8 cellular contexts compared by ENCODE assay signal in genomic region chrX:154748712-154749339, GRCh38. TPM values are rescaled to one million over a fixed set of nuclear protein-coding genes. Genes with fewer than 3 reads are reported as not detected.
DNase-seq lines count a peak whose midpoint lies in the region; ATAC-seq and TF ChIP-seq lines count a peak whose summit lies in the region.

No MANE protein-coding gene starts in this region.

- no peak overlapping the region for H3K9ac ChIP-seq in HCT116 (ENCODE audit: low read length)

- RAD21 ChIA-PET in HCT116 (lab: Charles Lee; ENCODE audit: low non-redundant PET in 1 of 2, low total read pairs in 2 of 2, uncharacterized antibody in 2 of 2, unreplicated experiment in 2 of 2) = no interaction called here

- TF ChIP-seq POLR2A in HCT116 (IDR thresholded peaks at IDR 0.05; ENCODE audit: borderline replicate concordance, extremely low read depth, insufficient read depth, insufficient read length) = no peak

- POLR2A ChIA-PET in HCT116 (lab: Charles Lee) = no interaction called here
- POLR2A ChIA-PET in activated CD4-positive, alpha-beta T cell treated with anti-CD3 and anti-CD28 coated beads, Interleukin-2, amount 10 ng/mL, durations not matched to agents 7 days and 5 days (lab: Charles Lee) = no interaction called here

- H3K27me3 ChIP-seq in HCT116 (ENCODE audit: insufficient read depth, low read length) = peaks cover 5% of the 10 kb centered on the region; the same call in 1 of the 2 replicates

- CTCF ChIA-PET in HCT116 (lab: Charles Lee) = interaction anchor here (0.9 to 2.3 kb wide), 11 partner anchors 8 to 158 kb away, joined by 3 to 17 read pairs (median 3); partner anchors contain the start of genes DKC1 and MPP1
- CTCF ChIA-PET in activated CD4-positive, alpha-beta T cell treated with anti-CD3 and anti-CD28 coated beads, Interleukin-2, amount 10 ng/mL, durations not matched to agents 7 days and 5 days (lab: Charles Lee) = interaction anchor here (0.6 to 3.0 kb wide), 17 partner anchors 8 to 310 kb away, joined by 3 to 14 read pairs (median 4); partner anchors contain the start of genes DKC1 and MPP1

- peak overlapping the region; percentile 40; the same call in 1 of the 2 replicates for H3K4me2 ChIP-seq in HCT116 (ENCODE audit: low read length)

- no peaks in the 10 kb centered on the region for H3K36me3 ChIP-seq in HCT116 (ENCODE audit: control insufficient read depth in 1 of 2, insufficient read depth in 2 of 2, low read length in 2 of 2)

- BruUV-seq in HCT116 (replicated peaks; lab: Mats Ljungman, UMichigan) = no TSS peak

- no peaks in the 10 kb centered on the region for H4K20me1 ChIP-seq in HCT116 (ENCODE audit: insufficient read depth)

- intact Hi-C loops in HCT116 (cut with micrococcal nuclease) = no loop called here

- DNase-seq in SIG-M5 treated with dmso at 0.1 percent for 504 hours (lab: John Stamatoyannopoulos, UW; ENCODE audit: unreplicated experiment) = peak; percentile 68
- DNase-seq in SIG-M5 (lab: John Stamatoyannopoulos, UW) = no peak
- no peak for DNase-seq in HCT116 (ENCODE audit: low read depth, low spot score)
- peak; percentile 77 for DNase-seq in NCI-H2227 (lab: John Stamatoyannopoulos, UW; ENCODE audit: unreplicated experiment)
- DNase-seq in activated CD4-positive, alpha-beta T cell treated with anti-CD3 and anti-CD28 coated beads, Interleukin-2, amount 10 ng/mL, durations not matched to agents 7 days and 5 days = peak; percentile 60
- peak; percentile 40 for DNase-seq in endothelial cell (ENCODE audit: low spot score)
- peak; percentile 46 for DNase-seq in mucosa of gallbladder (ENCODE audit: low spot score)
- no peak for DNase-seq in omental fat pad (ENCODE audit: low spot score)

- no peak overlapping the region for H3K4me3 ChIP-seq in HCT116 (replicated peaks in 1 of 2; ENCODE audit: low read depth in 1 of 2, low read length in 2 of 2)

- H3K79me2 ChIP-seq in HCT116 (ENCODE audit: insufficient read depth, low read length) = no peaks in the 10 kb centered on the region

- H3K9me3 ChIP-seq in HCT116 (ENCODE audit: control insufficient read depth in 1 of 2, insufficient read depth in 1 of 2, low read depth in 1 of 2, low read length in 2 of 2) = no peaks in the 10 kb centered on the region

- TF ChIP-seq CTCF in HCT116 (IDR thresholded peaks at IDR 0.05 in 2 of 3, conservative IDR thresholded peaks at IDR 0.05 in 1 of 3; ENCODE audit: borderline replicate concordance in 1 of 3, insufficient read depth in 1 of 3, low read depth in 2 of 3, low read length in 2 of 3) (peak; percentile 60 to 62 (median 61)), endothelial cell (IDR thresholded peaks at IDR 0.05; ENCODE audit: unreplicated experiment) (peak; percentile 64), omental fat pad (IDR thresholded peaks at IDR 0.05) (peak in 1 of 3 donors; percentile 22)

- peak overlapping the region; percentile 45 for H3K4me3 Mint-ChIP-seq in activated CD4-positive, alpha-beta T cell treated with anti-CD3 and anti-CD28 coated beads, Interleukin-2, amount 10 ng/mL, durations not matched to agents 7 days and 5 days
- H3K4me3 Mint-ChIP-seq in endothelial cell (ENCODE audit: unreplicated experiment) = no peak overlapping the region

- peak; percentile 69 for TF ChIP-seq RAD21 in HCT116 (IDR thresholded peaks at IDR 0.05; ENCODE audit: low read depth)

- no peaks in the 10 kb centered on the region for H3K9me2 ChIP-seq in HCT116 (ENCODE audit: insufficient read depth)

- H3K9me3 Mint-ChIP-seq in activated CD4-positive, alpha-beta T cell treated with anti-CD3 and anti-CD28 coated beads, Interleukin-2, amount 10 ng/mL, durations not matched to agents 7 days and 5 days = no peaks in the 10 kb centered on the region
- no peaks in the 10 kb centered on the region for H3K9me3 Mint-ChIP-seq in endothelial cell (ENCODE audit: unreplicated experiment)

- peaks cover 2% of the 10 kb centered on the region for H3K27me3 Mint-ChIP-seq in activated CD4-positive, alpha-beta T cell treated with anti-CD3 and anti-CD28 coated beads, Interleukin-2, amount 10 ng/mL, durations not matched to agents 7 days and 5 days
- peaks cover 2% of the 10 kb centered on the region for H3K27me3 Mint-ChIP-seq in endothelial cell (ENCODE audit: unreplicated experiment)

- H3K27ac ChIP-seq in HCT116 (ENCODE audit: low read depth, low read length) = no peak overlapping the region

- H3K4me1 ChIP-seq in HCT116 (ENCODE audit: control insufficient read depth in 1 of 2, insufficient read depth in 2 of 2, low read length in 2 of 2) = peaks cover 0 to 3% of the 10 kb centered on the region in 2 experiments; a peak in 1 of 4 replicates

- peak overlapping the region; percentile 57 for H3K27ac Mint-ChIP-seq in activated CD4-positive, alpha-beta T cell treated with anti-CD3 and anti-CD28 coated beads, Interleukin-2, amount 10 ng/mL, durations not matched to agents 7 days and 5 days
- no peak overlapping the region for H3K27ac Mint-ChIP-seq in endothelial cell (ENCODE audit: unreplicated experiment)

- peaks cover 9% of the 10 kb centered on the region for H3K36me3 Mint-ChIP-seq in activated CD4-positive, alpha-beta T cell treated with anti-CD3 and anti-CD28 coated beads, Interleukin-2, amount 10 ng/mL, durations not matched to agents 7 days and 5 days (ENCODE audit: low read depth)
- H3K36me3 Mint-ChIP-seq in endothelial cell (ENCODE audit: low read depth, unreplicated experiment) = no peaks in the 10 kb centered on the region

- ATAC-seq in HCT116 (peak; percentile 84), omental fat pad (ENCODE audit: low FRiP score) (no peak)

- H2AFZ ChIP-seq in HCT116 (ENCODE audit: low read depth, low read length, poor library complexity, severe bottlenecking) = peak overlapping the region; percentile 61

- peaks cover 29% of the 10 kb centered on the region for H3K4me1 Mint-ChIP-seq in activated CD4-positive, alpha-beta T cell treated with anti-CD3 and anti-CD28 coated beads, Interleukin-2, amount 10 ng/mL, durations not matched to agents 7 days and 5 days
- H3K4me1 Mint-ChIP-seq in endothelial cell (ENCODE audit: unreplicated experiment) = peaks cover 5% of the 10 kb centered on the region

TF ChIP-seq in HCT116, 20 proteins besides CTCF, POLR2A, EP300 and RAD21 (continues in another document):
- no peak for TF ChIP-seq MAX (IDR thresholded peaks at IDR 0.05)
- TF ChIP-seq ZFX (IDR thresholded peaks at IDR 0.05) = no peak
- no peak for TF ChIP-seq SRF (IDR thresholded peaks at IDR 0.05; ENCODE audit: low read depth)
- TF ChIP-seq SIN3A (IDR thresholded peaks at IDR 0.05; ENCODE audit: low read depth) = no peak
- TF ChIP-seq REST (IDR thresholded peaks at IDR 0.05; ENCODE audit: low read depth) = no peak
- no peak for TF ChIP-seq EZH2phosphoT487 (IDR thresholded peaks at IDR 0.05; ENCODE audit: borderline replicate concordance)
- TF ChIP-seq SP1 (IDR thresholded peaks at IDR 0.05; ENCODE audit: low read depth) = no peak
- TF ChIP-seq ZNF274 (IDR thresholded peaks at IDR 0.05; ENCODE audit: low read depth, low read length) = no peak
- no peak for TF ChIP-seq TCF7L2 (IDR thresholded peaks at IDR 0.05; ENCODE audit: borderline replicate concordance, extremely low read depth, insufficient read depth, insufficient read length)
- TF ChIP-seq POLR2AphosphoS5 (IDR thresholded peaks at IDR 0.05; ENCODE audit: low read depth, low read length) = no peak

RNA-seq across cellular contexts. Expression of gene GAB3, which starts 2.1 kb away (rescaled TPM):
- 0.69 TPM for total RNA-seq in HCT116 (2021; ENCODE audit: unreplicated experiment)
- 0.11 and 0.13 TPM in 2 replicates for polyA plus RNA-seq in HCT116 (2012)
- 1 to 10 TPM; 4.5 to 5.5 TPM for total RNA-seq in activated CD4-positive, alpha-beta T cell treated with anti-CD3 and anti-CD28 coated beads, Interleukin-2, amount 10 ng/mL, durations not matched to agents 7 days and 5 days
- 0.90 TPM for total RNA-seq in endothelial cell (ENCODE audit: unreplicated experiment)
- total RNA-seq in mucosa of gallbladder = 4.6 TPM
- 10 to 100 TPM in 3 of 4 donors, 1 to 10 TPM in 1; 4.7 to 22.5 (median 14.8) TPM for total RNA-seq in omental fat pad

RNA-seq across cellular contexts. Expression of gene DKC1, which starts 13.8 kb away (rescaled TPM):
- total RNA-seq in HCT116 (2021; ENCODE audit: unreplicated experiment) (123 TPM), endothelial cell (ENCODE audit: unreplicated experiment) (28.5 TPM), mucosa of gallbladder (26.9 TPM), omental fat pad (100 to 1,000 TPM in 1 of 4 donors, 10 to 100 TPM in 3; 29.8 to 125 (median 35.9) TPM)
- 92.9 and 95.8 TPM in 2 replicates for polyA plus RNA-seq in HCT116 (2012)
- total RNA-seq in activated CD4-positive, alpha-beta T cell treated with anti-CD3 and anti-CD28 coated beads, Interleukin-2, amount 10 ng/mL, durations not matched to agents 7 days and 5 days = 10 to 100 TPM; 64.7 to 69.3 TPM

RNA-seq across cellular contexts. Expression of gene MPP1, which starts 56.5 kb away (rescaled TPM):
- total RNA-seq in HCT116 (2021; ENCODE audit: unreplicated experiment) (13.1 TPM), endothelial cell (ENCODE audit: unreplicated experiment) (11.3 TPM), mucosa of gallbladder (48.5 TPM), omental fat pad (100 to 1,000 TPM in 1 of 4 donors, 10 to 100 TPM in 3; 41.8 to 162 (median 45.5) TPM)
- polyA plus RNA-seq in HCT116 (2012) = 10.0 and 12.3 TPM in 2 replicates
- total RNA-seq in activated CD4-positive, alpha-beta T cell treated with anti-CD3 and anti-CD28 coated beads, Interleukin-2, amount 10 ng/mL, durations not matched to agents 7 days and 5 days = 10 to 100 TPM; 45.0 to 48.6 TPM

Comparison
In these comparisons a context has a peak if more than half of its experiments do, and no peak if none do; other contexts are left out.
1. DNase-seq: peak in SIG-M5 treated with dmso at 0.1 percent for 504 hours (single experiment), NCI-H2227 (single experiment), activated CD4-positive, alpha-beta T cell treated with anti-CD3 and anti-CD28 coated beads, Interleukin-2, amount 10 ng/mL, durations not matched to agents 7 days and 5 days (single experiment), endothelial cell (single experiment) and mucosa of gallbladder (single experiment); none in SIG-M5 (single experiment), HCT116 (single experiment) and omental fat pad (single experiment).